15 cellular contexts compared by ENCODE assay signal in genomic region chr4:54473077-54473545, GRCh38.
A peak's percentile ranks its signal among the peaks of the same experiment; 100 is the strongest.
DNase-seq lines count a peak whose midpoint lies in the region; ATAC-seq and TF ChIP-seq lines count a peak whose summit lies in the region.
"Had no signal": no experiment of that assay in that cellular context is flagged by ENCODE, and none has a peak within 500 bp of the region (broad histone marks: within the 10 kb centered on the region; RNA-seq: fewer than 3 reads in every experiment).

No MANE protein-coding gene starts in this region.

- H3K4me3 ChIP-seq in epithelial cell of esophagus (ENCODE audit: low read length) = no peak overlapping the region
- H3K4me3 ChIP-seq: body of pancreas, PC-9, right lobe of liver had no signal

- ATAC-seq in stimulated activated effector memory CD8-positive, alpha-beta T cell treated with anti-CD3 and anti-CD28 coated beads, Interleukin-12 subunit alpha, Interleukin-12 subunit beta, amount 100 ng/mL, for 72 hours = no peak
- ATAC-seq in GM19467 (IDR thresholded peaks at IDR 0.05; ENCODE audit: unreplicated experiment) = no peak
- ATAC-seq: body of pancreas had no signal

- DNase-seq in NCI-H345 (lab: John Stamatoyannopoulos, UW) = peak; percentile 16
- DNase-seq in NCI-H345 treated with DMSO at 0.1 percent for 48 hours (lab: John Stamatoyannopoulos, UW; ENCODE audit: unreplicated experiment) = no peak
- peak; percentile 75 for DNase-seq in NCI-H510A treated with DMSO at 0.1 percent for 48 hours (lab: John Stamatoyannopoulos, UW)
- DNase-seq in epithelial cell of esophagus (ENCODE audit: low read depth) = peak; percentile 78
- no peak for DNase-seq in stimulated activated effector memory CD8-positive, alpha-beta T cell treated with anti-CD3 and anti-CD28 coated beads, Interleukin-12 subunit alpha, Interleukin-12 subunit beta, amount 100 ng/mL, for 72 hours (ENCODE audit: low spot score in 2 of 2)
- no peak for DNase-seq in NCI-H524 treated with DMSO at 0.1 percent for 48 hours (lab: John Stamatoyannopoulos, UW)
- no peak for DNase-seq in DMS 273 treated with DMSO at 0.1 percent for 48 hours (lab: John Stamatoyannopoulos, UW)
- DNase-seq: body of pancreas; mesendoderm; MV-4-11; PC-9; right lobe of liver; SK-N-SH; stimulated activated CD4-positive, alpha-beta T cell treated with anti-CD3 and anti-CD28 coated beads, Interleukin-4, amount 100 ng/mL, for 4 hours had no signal

- peaks cover 17% of the 10 kb centered on the region for H3K9me3 Mint-ChIP-seq in stimulated activated effector memory CD8-positive, alpha-beta T cell treated with anti-CD3 and anti-CD28 coated beads, Interleukin-12 subunit alpha, Interleukin-12 subunit beta, amount 100 ng/mL, for 72 hours

- H3K27ac Mint-ChIP-seq in stimulated activated effector memory CD8-positive, alpha-beta T cell treated with anti-CD3 and anti-CD28 coated beads, Interleukin-12 subunit alpha, Interleukin-12 subunit beta, amount 100 ng/mL, for 72 hours = no peak overlapping the region

- H3K4me3 Mint-ChIP-seq in stimulated activated effector memory CD8-positive, alpha-beta T cell treated with anti-CD3 and anti-CD28 coated beads, Interleukin-12 subunit alpha, Interleukin-12 subunit beta, amount 100 ng/mL, for 72 hours = no peak overlapping the region

- H3K4me1 Mint-ChIP-seq in stimulated activated effector memory CD8-positive, alpha-beta T cell treated with anti-CD3 and anti-CD28 coated beads, Interleukin-12 subunit alpha, Interleukin-12 subunit beta, amount 100 ng/mL, for 72 hours = no peaks in the 10 kb centered on the region

- no peak for TF ChIP-seq CTCF in epithelial cell of esophagus (IDR thresholded peaks at IDR 0.05; ENCODE audit: insufficient read depth, low read depth, low read length, missing control alignments)

- H3K36me3 Mint-ChIP-seq in stimulated activated effector memory CD8-positive, alpha-beta T cell treated with anti-CD3 and anti-CD28 coated beads, Interleukin-12 subunit alpha, Interleukin-12 subunit beta, amount 100 ng/mL, for 72 hours = no peaks in the 10 kb centered on the region

Comparison
In these comparisons a context has a peak if more than half of its experiments do, and no peak if none do; other contexts are left out.
1. DNase-seq: peak in NCI-H345 (single experiment), NCI-H510A treated with DMSO at 0.1 percent for 48 hours (single experiment) and epithelial cell of esophagus (single experiment); none in NCI-H345 treated with DMSO at 0.1 percent for 48 hours (single experiment), stimulated activated effector memory CD8-positive, alpha-beta T cell treated with anti-CD3 and anti-CD28 coated beads, Interleukin-12 subunit alpha, Interleukin-12 subunit beta, amount 100 ng/mL, for 72 hours (0 of 2), NCI-H524 treated with DMSO at 0.1 percent for 48 hours (single experiment) and DMS 273 treated with DMSO at 0.1 percent for 48 hours (single experiment).